In the genomic region with DNA sequence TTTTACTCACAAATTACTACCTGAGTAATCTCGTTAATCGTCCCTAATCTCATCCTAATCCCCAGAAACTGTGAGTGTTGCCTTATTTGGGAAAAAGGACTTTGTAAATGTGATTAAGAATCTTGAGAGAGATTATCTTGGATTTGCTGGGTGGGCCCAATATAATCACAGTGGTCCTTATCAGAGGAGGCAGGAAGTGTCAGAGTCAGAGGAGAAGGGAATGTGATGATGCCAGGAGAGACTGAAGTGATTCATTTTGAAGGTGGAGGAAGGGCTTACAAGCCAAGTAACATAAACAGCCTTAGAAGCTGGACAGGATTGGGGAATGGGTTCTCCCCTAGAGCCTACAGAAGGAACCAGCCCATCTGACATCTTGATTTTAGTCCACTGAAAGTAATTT, we compare ENCODE assay signal across 19 cellular contexts.
"Had no signal": no experiment of that assay in that cellular context is flagged by ENCODE, and none has a peak within 500 bp of the region (broad histone marks: within the 10 kb centered on the region; RNA-seq: fewer than 3 reads in every experiment).

No MANE protein-coding gene starts in this region.

- H3K36me3 ChIP-seq: colonic mucosa, gastrocnemius medialis, heart right ventricle, neutrophil, right lobe of liver, tibial artery, upper lobe of left lung had no signal

- H3K27ac ChIP-seq: colonic mucosa, gastrocnemius medialis, heart right ventricle, neutrophil, psoas muscle, right lobe of liver, tibial artery, upper lobe of left lung had no signal

- ATAC-seq: esophagus mucosa; gastrocnemius medialis; heart right ventricle; left lobe of liver; mucosa of descending colon; naive thymus-derived CD8-positive, alpha-beta T cell; psoas muscle; right lobe of liver; stimulated activated memory B cell treated with anti-CD40 and anti-IgM and Interleukin-4, amounts not matched to agents 10 μg/mL and 1 μg/mL and 100 μg/mL, for 72 hours had no signal

- H3K4me1 ChIP-seq: colonic mucosa, gastrocnemius medialis, psoas muscle had no signal

- H3K9me3 ChIP-seq: colonic mucosa, gastrocnemius medialis, mucosa of descending colon, neutrophil, right lobe of liver, tibial artery, upper lobe of left lung had no signal

- H3K4me3 ChIP-seq: colonic mucosa, gastrocnemius medialis, heart right ventricle, mucosa of descending colon, psoas muscle, right lobe of liver, tibial artery, upper lobe of left lung had no signal

- DNase-seq: colonic mucosa; dermis blood vessel endothelial cell; gastrocnemius medialis; heart right ventricle; hypothalamus; islet precursor cell; mammary epithelial cell; mucosa of descending colon; naive thymus-derived CD8-positive, alpha-beta T cell; psoas muscle; retina; right lobe of liver; stimulated activated CD4-positive, alpha-beta T cell treated with anti-CD3 and anti-CD28 coated beads, Interleukin-4, amount 100 ng/mL, for 24 hours; tibial artery; upper lobe of left lung had no signal
